19 cellular contexts compared by ENCODE assay signal in the genomic region with DNA sequence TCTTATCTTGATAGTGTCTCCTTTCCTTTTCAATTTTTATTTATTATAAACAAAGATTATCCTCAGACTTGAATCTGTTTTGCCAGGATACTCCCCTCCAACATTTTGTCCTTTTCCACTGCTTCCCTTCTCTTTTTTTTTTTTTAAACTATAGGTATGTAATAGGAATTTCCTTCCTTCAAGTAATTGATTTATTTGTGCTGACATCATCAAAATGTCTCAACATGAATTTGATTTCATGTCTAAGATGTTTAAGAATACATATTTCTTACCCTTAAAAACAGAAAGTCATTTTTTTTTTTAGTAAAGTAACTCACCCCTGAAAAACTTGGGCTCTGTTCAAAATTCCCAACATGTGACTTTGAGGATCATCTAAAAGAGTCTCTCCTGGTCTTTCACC.
"Had no signal": no experiment of that assay in that cellular context is flagged by ENCODE, and none has a peak within 500 bp of the region (broad histone marks: within the 10 kb centered on the region; RNA-seq: fewer than 3 reads in every experiment).

No MANE protein-coding gene starts in this region.

- H3K27me3 ChIP-seq: upper lobe of left lung had no signal

- H3K36me3 Mint-ChIP-seq: activated naive CD4-positive, alpha-beta T cell treated with anti-CD3 and anti-CD28 coated beads, Interleukin-2, amount 10 ng/mL, durations not matched to agents 7 days and 5 days; brain; naive thymus-derived CD8-positive, alpha-beta T cell had no signal

- H3K27ac ChIP-seq: lower lobe of right lung, prostate gland, upper lobe of left lung had no signal

- ATAC-seq: activated T-cell treated with anti-CD3 and anti-CD28 coated beads, Interleukin-2, amount 50 U/mL, for 72 hours; lower lobe of right lung; naive thymus-derived CD8-positive, alpha-beta T cell; stimulated activated naive CD8-positive, alpha-beta T cell treated with anti-CD3 and anti-CD28 coated beads, Interleukin-15, Interleukin-2, amounts not matched to agents 100 U/mL and 50 U/mL, for 24 hours had no signal

- H3K36me3 ChIP-seq: lower lobe of right lung, prostate gland, upper lobe of left lung had no signal

- H3K4me1 ChIP-seq: lower lobe of right lung, prostate gland had no signal

- H3K9me3 ChIP-seq: lower lobe of right lung, prostate gland, upper lobe of left lung had no signal

- DNase-seq: activated CD4-positive, alpha-beta T cell treated with anti-CD3 and anti-CD28 coated beads for 4 hours; activated CD4-positive, alpha-beta T cell treated with anti-CD3 and anti-CD28 coated beads, Interleukin-2, amount 50 U/mL, for 48 hours; activated CD4-positive, CD25-positive, alpha-beta regulatory T cell; activated effector memory CD4-positive, alpha-beta T cell treated with anti-CD3 and anti-CD28 coated beads, Interleukin-2, amount 50 U/mL, for 16 hours; activated naive CD4-positive, alpha-beta T cell treated with anti-CD3 and anti-CD28 coated beads, Interleukin-2, amount 10 ng/mL, durations not matched to agents 7 days and 5 days; activated T-cell treated with anti-CD3 and anti-CD28 coated beads, Interleukin-2, amount 50 U/mL, for 72 hours; aorta; effector CD4-positive, alpha-beta T cell; erythroblast; lower lobe of right lung; mesendoderm; naive thymus-derived CD8-positive, alpha-beta T cell; stimulated activated CD4-positive, alpha-beta T cell treated with anti-CD3 and anti-CD28 coated beads, Interleukin-4, amount 100 ng/mL, for 24 hours; stimulated activated naive CD8-positive, alpha-beta T cell treated with anti-CD3 and anti-CD28 coated beads, Interleukin-15, Interleukin-2, amounts not matched to agents 100 U/mL and 50 U/mL, for 24 hours; upper lobe of left lung had no signal

- H3K4me3 ChIP-seq: lower lobe of right lung, prostate gland, upper lobe of left lung had no signal

- H3K4me3 Mint-ChIP-seq: activated naive CD4-positive, alpha-beta T cell treated with anti-CD3 and anti-CD28 coated beads, Interleukin-2, amount 10 ng/mL, durations not matched to agents 7 days and 5 days; activated T-cell treated with anti-CD3 and anti-CD28 coated beads, Interleukin-2, amount 50 U/mL, for 72 hours; brain; dendritic cell treated with granulocyte-macrophage colony-stimulating factor and Interleukin-4, amounts not matched to agents 40 ng/mL and 50 ng/mL, for 4 days; naive thymus-derived CD8-positive, alpha-beta T cell; T-helper 1 cell treated with Interleukin-12 subunit alpha and Interleukin-12 subunit beta and Interleukin-4 antibody, amounts not matched to agents 30 μg/mL and 1 μg/mL, for 36 hours had no signal

- H3K9me3 Mint-ChIP-seq: activated naive CD4-positive, alpha-beta T cell treated with anti-CD3 and anti-CD28 coated beads, Interleukin-2, amount 10 ng/mL, durations not matched to agents 7 days and 5 days; activated T-cell treated with anti-CD3 and anti-CD28 coated beads, Interleukin-2, amount 50 U/mL, for 72 hours; dendritic cell treated with granulocyte-macrophage colony-stimulating factor and Interleukin-4, amounts not matched to agents 40 ng/mL and 50 ng/mL, for 4 days; naive thymus-derived CD8-positive, alpha-beta T cell; T-helper 1 cell treated with Interleukin-12 subunit alpha and Interleukin-12 subunit beta and Interleukin-4 antibody, amounts not matched to agents 30 μg/mL and 1 μg/mL, for 36 hours had no signal

- H3K4me1 Mint-ChIP-seq: activated naive CD4-positive, alpha-beta T cell treated with anti-CD3 and anti-CD28 coated beads, Interleukin-2, amount 10 ng/mL, durations not matched to agents 7 days and 5 days; brain; naive thymus-derived CD8-positive, alpha-beta T cell had no signal

- H3K27ac Mint-ChIP-seq: activated naive CD4-positive, alpha-beta T cell treated with anti-CD3 and anti-CD28 coated beads, Interleukin-2, amount 10 ng/mL, durations not matched to agents 7 days and 5 days; activated T-cell treated with anti-CD3 and anti-CD28 coated beads, Interleukin-2, amount 50 U/mL, for 72 hours; brain; dendritic cell treated with granulocyte-macrophage colony-stimulating factor and Interleukin-4, amounts not matched to agents 40 ng/mL and 50 ng/mL, for 4 days; naive thymus-derived CD8-positive, alpha-beta T cell; T-helper 1 cell treated with Interleukin-12 subunit alpha and Interleukin-12 subunit beta and Interleukin-4 antibody, amounts not matched to agents 30 μg/mL and 1 μg/mL, for 36 hours had no signal
